In genomic region chr19:13922118-13922517, GRCh38 we compare ENCODE assay signal across 2 cellular contexts.
TF ChIP-seq lines count a peak whose summit lies in the region.

No MANE protein-coding gene starts in this region.

TF ChIP-seq in HEK293, 187 proteins besides CTCF, POLR2A, EP300 and RAD21:
- peak; percentile 99 for TF ChIP-seq ZNF623 (tag by site-specific recombination; IDR thresholded peaks at IDR 0.05)
- TF ChIP-seq ZNF121 (tag by site-specific recombination; IDR thresholded peaks at IDR 0.05), result peak; percentile 84
- peak; percentile 37; the same call in 1 of the 2 replicates for TF ChIP-seq ZNF280D (tag by site-specific recombination; IDR thresholded peaks at IDR 0.05)

TF ChIP-seq in K562, 482 proteins besides CTCF, POLR2A, EP300 and RAD21:
- 0 out of 2 replicates have a peak, but pooled peaks have one; percentile 37 for TF ChIP-seq BCOR (IDR thresholded peaks at IDR 0.05)
- TF ChIP-seq ZNF121 (CRISPR knock-in tag; conservative IDR thresholded peaks at IDR 0.05), result peak; percentile 77
